In the genomic region with DNA sequence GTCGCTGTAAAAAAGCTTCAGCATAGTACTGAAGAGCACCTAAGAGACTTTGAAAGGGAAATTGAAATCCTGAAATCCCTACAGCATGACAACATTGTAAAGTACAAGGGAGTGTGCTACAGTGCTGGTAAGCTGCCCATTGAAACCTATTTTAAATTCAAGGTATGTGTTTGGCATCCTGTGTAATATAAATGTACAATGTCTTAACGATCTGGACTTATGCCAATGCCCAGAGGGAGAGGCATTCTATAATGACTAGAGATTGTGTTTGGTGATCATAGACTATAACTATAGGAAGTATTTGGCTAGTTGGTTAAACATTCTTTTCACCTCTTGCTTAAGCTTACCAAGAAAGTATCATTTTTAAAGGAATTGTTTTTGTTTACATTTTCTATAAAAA, we compare ENCODE assay signal across 22 cellular contexts.
DNase-seq lines count a peak whose midpoint lies in the region; ATAC-seq and TF ChIP-seq lines count a peak whose summit lies in the region.
"Had no signal": no experiment of that assay in that cellular context is flagged by ENCODE, and none has a peak within 500 bp of the region (broad histone marks: within the 10 kb centered on the region; RNA-seq: fewer than 3 reads in every experiment).

No MANE protein-coding gene starts in this region.

- in situ Hi-C loops in T47D (cut with HindIII; ENCODE audit: low pct_unique_long_range_greater_than_20kb, low sequenced_read_pairs) = no loop called here

- DNase-seq in EH (ENCODE audit: low read depth) (peak; percentile 22), NCI-H2081 treated with DMSO at 0.1 percent for 48 hours (lab: John Stamatoyannopoulos, UW) (peak; percentile 62), T47D (ENCODE audit: low read depth in 1 of 2, low spot score in 1 of 2) (peak; percentile 66 to 96), mucosa of descending colon (peak in 1 of 3 donors; percentile 73), NCI-H2227 treated with DMSO at 0.1 percent for 48 hours (lab: John Stamatoyannopoulos, UW) (no peak)
- no peak for DNase-seq in natural killer cell treated with Interleukin-12 subunit alpha and Interleukin-12 subunit beta and Interleukin-15 and Interleukin-18, amount 100 ng/mL, for 72 hours (ENCODE audit: low spot score)
- DNase-seq: activated CD4-positive, alpha-beta T cell treated with anti-CD3 and anti-CD28 coated beads for 36 hours; effector memory CD4-positive, alpha-beta T cell; H9; NCI-H2029; NCI-H774; psoas muscle; SHP77 treated with DMSO at 0.1 percent for 48 hours; stimulated activated CD4-positive, alpha-beta T cell treated with anti-CD3 and anti-CD28 coated beads, Interleukin-4, amount 100 ng/mL, for 1 hour; T-helper 1 cell; tibial artery had no signal

- ATAC-seq in mucosa of descending colon (peak; percentile 97), GM21619 (IDR thresholded peaks at IDR 0.05; ENCODE audit: unreplicated experiment) (no peak)
- ATAC-seq in natural killer cell treated with Interleukin-12 subunit alpha and Interleukin-12 subunit beta and Interleukin-15 and Interleukin-18, amount 100 ng/mL, for 72 hours = no peak
- ATAC-seq: activated CD4-positive, alpha-beta T cell treated with anti-CD3 and anti-CD28 coated beads for 36 hours; activated naive CD4-positive, alpha-beta T cell treated with anti-CD3 and anti-CD28 coated beads, Interleukin-2, amount 50 U/mL, for 72 hours; psoas muscle had no signal

- peaks cover 16% of the 10 kb centered on the region for H3K36me3 Mint-ChIP-seq in natural killer cell treated with Interleukin-12 subunit alpha and Interleukin-12 subunit beta and Interleukin-15 and Interleukin-18, amount 100 ng/mL, for 72 hours

- H3K27me3 Mint-ChIP-seq in natural killer cell treated with Interleukin-12 subunit alpha and Interleukin-12 subunit beta and Interleukin-15 and Interleukin-18, amount 100 ng/mL, for 72 hours = no peaks in the 10 kb centered on the region
- H3K27me3 Mint-ChIP-seq: activated CD4-positive, alpha-beta T cell treated with anti-CD3 and anti-CD28 coated beads for 36 hours; B cell; stimulated activated naive CD8-positive, alpha-beta T cell treated with anti-CD3 and anti-CD28 coated beads, Interleukin-15, Interleukin-2, amounts not matched to agents 100 ng/mL and 50 ng/mL, for 24 hours had no signal

- intact Hi-C loops in mucosa of descending colon (cut with DNase I, micrococcal nuclease) = no loop called here

- no peaks in the 10 kb centered on the region for H3K4me1 Mint-ChIP-seq in natural killer cell treated with Interleukin-12 subunit alpha and Interleukin-12 subunit beta and Interleukin-15 and Interleukin-18, amount 100 ng/mL, for 72 hours (ENCODE audit: low read depth in 2 of 2)
- H3K4me1 Mint-ChIP-seq: activated CD4-positive, alpha-beta T cell treated with anti-CD3 and anti-CD28 coated beads for 36 hours; B cell; H9; neural progenitor cell had no signal

- peak; percentile 6 for TF ChIP-seq CTCF in mucosa of descending colon (IDR thresholded peaks at IDR 0.05)

- H3K9me3 Mint-ChIP-seq in natural killer cell treated with Interleukin-12 subunit alpha and Interleukin-12 subunit beta and Interleukin-15 and Interleukin-18, amount 100 ng/mL, for 72 hours = no peaks in the 10 kb centered on the region
- H3K9me3 Mint-ChIP-seq: H9; neural progenitor cell; stimulated activated naive CD8-positive, alpha-beta T cell treated with anti-CD3 and anti-CD28 coated beads, Interleukin-15, Interleukin-2, amounts not matched to agents 100 ng/mL and 50 ng/mL, for 24 hours had no signal

- H3K9me3 ChIP-seq in mucosa of descending colon = no peaks in the 10 kb centered on the region
- H3K9me3 ChIP-seq: ascending aorta, psoas muscle, tibial artery had no signal

- no peak overlapping the region for H3K27ac Mint-ChIP-seq in natural killer cell treated with Interleukin-12 subunit alpha and Interleukin-12 subunit beta and Interleukin-15 and Interleukin-18, amount 100 ng/mL, for 72 hours
- H3K27ac Mint-ChIP-seq: activated CD4-positive, alpha-beta T cell treated with anti-CD3 and anti-CD28 coated beads for 36 hours; activated naive CD4-positive, alpha-beta T cell treated with anti-CD3 and anti-CD28 coated beads, Interleukin-2, amount 50 U/mL, for 72 hours; B cell; H9; neural progenitor cell; stimulated activated naive CD8-positive, alpha-beta T cell treated with anti-CD3 and anti-CD28 coated beads, Interleukin-15, Interleukin-2, amounts not matched to agents 100 ng/mL and 50 ng/mL, for 24 hours had no signal

- no peaks in the 10 kb centered on the region for H3K4me1 ChIP-seq in mucosa of descending colon (ENCODE audit: low read depth)
- H3K4me1 ChIP-seq: ascending aorta, neural progenitor cell, psoas muscle, tibial artery had no signal

- H3K4me3 ChIP-seq in mucosa of descending colon = no peak overlapping the region
- H3K4me3 ChIP-seq: ascending aorta, neural progenitor cell, psoas muscle, tibial artery had no signal

- H3K36me3 ChIP-seq in mucosa of descending colon (ENCODE audit: low read depth) = no peaks in the 10 kb centered on the region

- no peak overlapping the region for H3K4me3 Mint-ChIP-seq in natural killer cell treated with Interleukin-12 subunit alpha and Interleukin-12 subunit beta and Interleukin-15 and Interleukin-18, amount 100 ng/mL, for 72 hours
- H3K4me3 Mint-ChIP-seq: activated CD4-positive, alpha-beta T cell treated with anti-CD3 and anti-CD28 coated beads for 36 hours; B cell; H9; neural progenitor cell; stimulated activated naive CD8-positive, alpha-beta T cell treated with anti-CD3 and anti-CD28 coated beads, Interleukin-15, Interleukin-2, amounts not matched to agents 100 ng/mL and 50 ng/mL, for 24 hours had no signal

Comparison
In these comparisons a context has a peak if more than half of its experiments do, and no peak if none do; other contexts are left out.
1. DNase-seq: peak in EH (single experiment), NCI-H2081 treated with DMSO at 0.1 percent for 48 hours (single experiment) and T47D (2 of 2); none in natural killer cell treated with Interleukin-12 subunit alpha and Interleukin-12 subunit beta and Interleukin-15 and Interleukin-18, amount 100 ng/mL, for 72 hours (single experiment) and NCI-H2227 treated with DMSO at 0.1 percent for 48 hours (single experiment).